Comparison of ENCODE assay signal across 8 cellular contexts in genomic region chr14:103393687-103394626, GRCh38. TPM values are rescaled to one million over a fixed set of nuclear protein-coding genes. Genes with fewer than 3 reads are reported as not detected.
A peak's percentile ranks its signal among the peaks of the same experiment; 100 is the strongest.
DNase-seq lines count a peak whose midpoint lies in the region; ATAC-seq and TF ChIP-seq lines count a peak whose summit lies in the region.

No MANE protein-coding gene starts in this region.

- no peaks in the 10 kb centered on the region for H3K27me3 ChIP-seq in CD4-positive, alpha-beta memory T cell (ENCODE audit: insufficient read depth, low read length)
- H3K27me3 ChIP-seq in stomach, result no peaks in the 10 kb centered on the region

- CTCF ChIA-PET in CD4-positive, alpha-beta memory T cell (lab: Charles Lee; ENCODE audit: partially characterized antibody), result interaction anchor here (1.0 to 6.3 kb wide), 9 partner anchors 10 to 289 kb away, joined by 3 to 39 read pairs (median 8); partner anchors contain the start of genes EIF5 and MARK3
- CTCF ChIA-PET in HEK293 (lab: Yijun Ruan, JAX) (interaction anchor here (0.6 to 5.4 kb wide), 9 partner anchors 10 to 289 kb away, joined by 3 to 49 read pairs (median 3); no protein-coding TSS in a partner anchor), activated B cell treated with CpG ODN at 0.5 μM for 24 hours (lab: Charles Lee) (interaction anchor here (0.6 to 1.5 kb wide), 3 partner anchors 10 to 333 kb away, joined by 3 read pairs; no protein-coding TSS in a partner anchor)

- ATAC-seq in activated B cell treated with CpG ODN at 0.5 μM for 24 hours (ENCODE audit: low read depth), result no peak
- peak; percentile 59 for ATAC-seq in left ventricle myocardium superior
- no peak for ATAC-seq in HG03159 (IDR thresholded peaks at IDR 0.05; ENCODE audit: unreplicated experiment)

- H3K4me3 Mint-ChIP-seq in CD4-positive, alpha-beta memory T cell, result peak overlapping the region; percentile 32 to 73 (median 47)
- H3K4me3 Mint-ChIP-seq in activated B cell treated with CpG ODN at 0.5 μM for 24 hours, result no peak overlapping the region

- peaks cover 48 to 80% (median 65%) of the 10 kb centered on the region in 4 donors for H3K4me1 Mint-ChIP-seq in CD4-positive, alpha-beta memory T cell
- peaks cover 65% of the 10 kb centered on the region for H3K4me1 Mint-ChIP-seq in activated B cell treated with CpG ODN at 0.5 μM for 24 hours

- peaks cover 2 to 7% of the 10 kb centered on the region in 2 donors for H3K36me3 Mint-ChIP-seq in CD4-positive, alpha-beta memory T cell
- H3K36me3 Mint-ChIP-seq in activated B cell treated with CpG ODN at 0.5 μM for 24 hours (ENCODE audit: low read depth), result peaks cover 6% of the 10 kb centered on the region

- no peaks in the 10 kb centered on the region for H3K9me3 ChIP-seq in CD4-positive, alpha-beta memory T cell (ENCODE audit: control insufficient read depth in 1 of 2, low read length in 2 of 2)
- no peaks in the 10 kb centered on the region for H3K9me3 ChIP-seq in HEK293 (ENCODE audit: control insufficient read depth, insufficient read depth, low read depth, low read length)
- no peaks in the 10 kb centered on the region for H3K9me3 ChIP-seq in stomach

- WGBS in stomach, 5 donors, result 37 to 46% (median 40%) methylated on average over 9 of the region's 9 CpGs

- DNase-seq in CD4-positive, alpha-beta memory T cell, result peak in 3 of 5 donors; percentile 20 to 29 (median 24)
- DNase-seq in activated B cell treated with CpG ODN at 0.5 μM for 24 hours (no peak), left ventricle myocardium superior (no peak), stomach (no peak), NCI-H146 treated with DMSO at 0.1 percent for 48 hours (lab: John Stamatoyannopoulos, UW; ENCODE audit: unreplicated experiment) (no peak), posterior vena cava (ENCODE audit: low spot score) (no peak)

- intact Hi-C loops in CD4-positive, alpha-beta memory T cell (cut with micrococcal nuclease), result loop anchor here (1.0 kb wide), 1 partner anchor 9 kb away; the partner anchor contains the start of gene MARK3
- intact Hi-C loops in activated B cell treated with CpG ODN at 0.5 μM for 24 hours (cut with micrococcal nuclease) (no loop called here), left ventricle myocardium superior (cut with micrococcal nuclease) (no loop called here), stomach (cut with DNase I; ENCODE audit: low total_unique reads) (no loop called here), posterior vena cava (cut with DNase I) (no loop called here)

- TF ChIP-seq POLR2A in stomach (IDR thresholded peaks at IDR 0.05), result no peak

- TF ChIP-seq EP300 in stomach (IDR thresholded peaks at IDR 0.05), result no peak

- no peaks in the 10 kb centered on the region for H3K36me3 ChIP-seq in CD4-positive, alpha-beta memory T cell (ENCODE audit: insufficient read depth, low read length)
- H3K36me3 ChIP-seq in HEK293 (ENCODE audit: control insufficient read depth in 2 of 2, insufficient read depth in 1 of 2, low read length in 2 of 2) (no peaks in the 10 kb centered on the region), stomach (no peaks in the 10 kb centered on the region)

- peak overlapping the region; percentile 3 to 79 (median 42) for H3K27ac Mint-ChIP-seq in CD4-positive, alpha-beta memory T cell
- no peak overlapping the region for H3K27ac Mint-ChIP-seq in activated B cell treated with CpG ODN at 0.5 μM for 24 hours

- no peak for TF ChIP-seq CTCF in HEK293 (tag by site-specific recombination; IDR thresholded peaks at IDR 0.05)
- TF ChIP-seq CTCF in activated B cell treated with CpG ODN at 0.5 μM for 24 hours (IDR thresholded peaks at IDR 0.05), result peak; percentile 64
- TF ChIP-seq CTCF in stomach (IDR thresholded peaks at IDR 0.05), result peak in 5 of 7 experiments; percentile 55 to 92 (median 86)

- no peaks in the 10 kb centered on the region for H3K27me3 Mint-ChIP-seq in CD4-positive, alpha-beta memory T cell
- no peaks in the 10 kb centered on the region for H3K27me3 Mint-ChIP-seq in activated B cell treated with CpG ODN at 0.5 μM for 24 hours

- H3K4me1 ChIP-seq in CD4-positive, alpha-beta memory T cell (ENCODE audit: insufficient read depth, low read length), result peaks cover 83% of the 10 kb centered on the region
- H3K4me1 ChIP-seq in HEK293 (ENCODE audit: control insufficient read depth, insufficient read depth, low read length) (peaks cover 40% of the 10 kb centered on the region), stomach (peaks cover 67 to 92% (median 84%) of the 10 kb centered on the region in 4 donors)

- H3K27ac ChIP-seq in CD4-positive, alpha-beta memory T cell (ENCODE audit: low read depth, low read length), result no peak overlapping the region
- H3K27ac ChIP-seq in HEK293 (ENCODE audit: extremely low read depth, low read depth, low read length), result no peak overlapping the region
- H3K27ac ChIP-seq in stomach, result peak overlapping the region; percentile 61 to 69 (median 64)

- H3K4me3 ChIP-seq in CD4-positive, alpha-beta memory T cell (ENCODE audit: low read length in 2 of 2), result no peak overlapping the region
- no peak overlapping the region for H3K4me3 ChIP-seq in HEK293 (ENCODE audit: low read depth, low read length)
- peak overlapping the region in 1 of 4 donors; percentile 9 for H3K4me3 ChIP-seq in stomach

- POLR2A ChIA-PET in CD4-positive, alpha-beta memory T cell (lab: Charles Lee; ENCODE audit: partially characterized antibody), result interaction anchor here (0.7 to 1.2 kb wide), 4 partner anchors 9 to 799 kb away, joined by 3 to 6 read pairs (median 3); partner anchors contain the start of gene MARK3
- POLR2A ChIA-PET in HEK293 (lab: Yijun Ruan, JAX) (interaction anchor here (0.6 to 1.6 kb wide), 2 partner anchors 40 to 60 kb away, joined by 4 to 10 read pairs; partner anchors contain the start of gene EIF5), activated B cell treated with CpG ODN at 0.5 μM for 24 hours (lab: Charles Lee) (no interaction called here)

- no peaks in the 10 kb centered on the region for H3K9me3 Mint-ChIP-seq in CD4-positive, alpha-beta memory T cell
- H3K9me3 Mint-ChIP-seq in activated B cell treated with CpG ODN at 0.5 μM for 24 hours, result no peaks in the 10 kb centered on the region

TF ChIP-seq in HEK293, 187 proteins besides CTCF, POLR2A, EP300 and RAD21 (continues in another document):
- TF ChIP-seq SP3 (tag by site-specific recombination; IDR thresholded peaks at IDR 0.05) (peak; percentile 38; the same call in 1 of the 2 replicates), ZNF37A (tag by site-specific recombination; IDR thresholded peaks at IDR 0.05) (no peak), ZNF621 (tag by site-specific recombination; IDR thresholded peaks at IDR 0.05) (no peak), ZNF398 (tag by site-specific recombination; IDR thresholded peaks at IDR 0.05) (no peak), ZNF184 (tag by site-specific recombination; IDR thresholded peaks at IDR 0.05) (0 out of 2 replicates have a peak, but pooled peaks have one; percentile 37), ZNF473 (tag by site-specific recombination; IDR thresholded peaks at IDR 0.05) (no peak), ZNF341 (tag by site-specific recombination; IDR thresholded peaks at IDR 0.05; ENCODE audit: low read depth) (0 out of 2 replicates have a peak, but pooled peaks have one; percentile 13), AEBP2 (tag by site-specific recombination; IDR thresholded peaks at IDR 0.05; ENCODE audit: borderline replicate concordance) (no peak), KLF16 (tag by site-specific recombination; IDR thresholded peaks at IDR 0.05) (no peak), ZXDB (tag by site-specific recombination; IDR thresholded peaks at IDR 0.05) (0 out of 2 replicates have a peak, but pooled peaks have one; percentile 35), ZEB2 (tag by site-specific recombination; IDR thresholded peaks at IDR 0.05) (peak; percentile 70)

RNA-seq across cellular contexts. Expression of gene MARK3, which starts 8.7 kb away (rescaled TPM):
- total RNA-seq in CD4-positive, alpha-beta memory T cell, result 100 to 1,000 TPM; 108 to 113 TPM
- 10 to 100 TPM; 18.4 to 44.7 TPM for polyA plus RNA-seq in CD4-positive, alpha-beta memory T cell
- 97.1 and 110 TPM in 2 replicates for total RNA-seq in activated B cell treated with CpG ODN at 0.5 μM for 24 hours
- total RNA-seq in left ventricle myocardium superior, result 127 TPM
- total RNA-seq in stomach, result 100 to 1,000 TPM in 4 of 5 donors, 10 to 100 TPM in 1; 85.8 to 157 (median 141) TPM
- 10 to 100 TPM; 52.6 to 62.0 (median 61.8) TPM for polyA plus RNA-seq in stomach
- total RNA-seq in posterior vena cava, result 10 to 100 TPM; 64.3 to 65.7 TPM

RNA-seq across cellular contexts. Expression of gene EIF5, which starts 59.9 kb away (rescaled TPM):
- 100 to 1,000 TPM; 265 to 269 TPM for total RNA-seq in CD4-positive, alpha-beta memory T cell
- 100 to 1,000 TPM; 333 to 395 TPM for polyA plus RNA-seq in CD4-positive, alpha-beta memory T cell
- 234 and 274 TPM in 2 replicates for total RNA-seq in activated B cell treated with CpG ODN at 0.5 μM for 24 hours
- total RNA-seq in left ventricle myocardium superior, result 240 TPM
- total RNA-seq in stomach, result 100 to 1,000 TPM in 4 of 5 donors, 10 to 100 TPM in 1; 48.4 to 401 (median 202) TPM
- polyA plus RNA-seq in stomach, result 10 to 100 TPM; 44.3 to 83.9 (median 51.9) TPM
- 100 to 1,000 TPM; 191 to 232 TPM for total RNA-seq in posterior vena cava

Comparison
In these comparisons a context has a peak if more than half of its experiments do, and no peak if none do; other contexts are left out.
1. DNase-seq: peak in CD4-positive, alpha-beta memory T cell (3 of 5); none in activated B cell treated with CpG ODN at 0.5 μM for 24 hours (single experiment), left ventricle myocardium superior (single experiment), stomach (single experiment), NCI-H146 treated with DMSO at 0.1 percent for 48 hours (single experiment) and posterior vena cava (single experiment).
2. H3K27ac ChIP-seq: peak in stomach (5 of 5); none in CD4-positive, alpha-beta memory T cell (single experiment) and HEK293 (single experiment).